ENCODE assay signal across 13 cellular contexts in the genomic region with DNA sequence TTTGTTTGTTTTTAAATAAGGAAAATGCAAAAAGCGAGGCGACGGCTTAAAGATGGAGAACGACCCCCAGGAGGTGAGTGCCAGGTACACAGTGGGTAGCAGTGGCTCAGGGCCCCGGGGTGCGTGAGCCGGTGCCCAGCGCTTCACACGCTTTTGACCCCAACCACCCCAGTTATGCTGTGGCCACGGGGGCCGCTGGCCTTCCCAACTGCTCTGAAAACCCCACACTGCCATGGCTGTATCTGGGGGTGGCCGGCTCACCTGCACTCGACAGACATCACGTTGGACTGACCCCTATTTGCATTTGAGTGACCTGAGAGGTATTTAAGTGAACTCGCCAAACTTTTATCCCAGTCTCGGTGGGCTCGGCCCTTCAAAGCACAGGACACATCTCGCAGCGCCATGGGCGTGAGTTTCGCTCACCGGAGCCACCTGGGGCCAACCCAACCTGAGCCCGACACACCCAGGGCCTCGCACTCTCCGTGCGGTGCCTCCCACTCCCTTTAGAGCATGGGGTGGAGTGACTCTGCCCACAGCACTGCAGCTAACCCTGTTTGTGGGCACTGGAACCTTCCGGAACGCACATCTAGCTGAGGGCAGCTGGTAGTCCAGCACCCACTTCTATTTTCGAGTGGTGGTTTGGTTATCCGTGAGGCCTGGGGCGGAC. TPM values are rescaled to one million over a fixed set of nuclear protein-coding genes. Genes with fewer than 3 reads are reported as not detected.
DNase-seq lines count a peak whose midpoint lies in the region; ATAC-seq, FAIRE-seq and TF ChIP-seq lines count a peak whose summit lies in the region.
"Had no signal": no experiment of that assay in that cellular context is flagged by ENCODE, and none has a peak within 500 bp of the region (broad histone marks: within the 10 kb centered on the region; RNA-seq: fewer than 3 reads in every experiment).

No MANE protein-coding gene starts in this region.

- H3K79me1 ChIP-seq in H1 (ENCODE audit: low read depth, low read length): peaks cover 4% of the 10 kb centered on the region; the same call in 1 of the 2 replicates

- no peak overlapping the region for H3K23ac ChIP-seq in H1 (ENCODE audit: insufficient read length)

- H3K27me3 ChIP-seq in left ventricle myocardium inferior (ENCODE audit: low read depth): no peaks in the 10 kb centered on the region
- no peaks in the 10 kb centered on the region for H3K27me3 ChIP-seq in right atrium auricular region
- H3K27me3 ChIP-seq in H1 (replicated peaks in 1 of 4; ENCODE audit: control insufficient read depth in 3 of 4, extremely low read depth in 1 of 4, insufficient read depth in 3 of 4, low read length in 3 of 4): no peaks in the 10 kb centered on the region
- H3K27me3 ChIP-seq: BLaER1 treated with 17β-estradiol and CSF1 and Interleukin-3, amounts not matched to agents 10 nM and 100 nM had no signal

- H2AK5ac ChIP-seq in H1 (ENCODE audit: low read depth, low read length): no peak overlapping the region

- no peaks in the 10 kb centered on the region for H3K23me2 ChIP-seq in H1 (ENCODE audit: low read depth, low read length)

- TF ChIP-seq CTCF in left ventricle myocardium inferior (IDR thresholded peaks at IDR 0.05; ENCODE audit: borderline replicate concordance): no peak
- TF ChIP-seq CTCF in right atrium auricular region (IDR thresholded peaks at IDR 0.05): no peak
- TF ChIP-seq CTCF in H1 (IDR thresholded peaks at IDR 0.05; ENCODE audit: control extremely low read depth in 1 of 3, insufficient read depth in 1 of 3, low read depth in 1 of 3, low read length in 3 of 3): no peak

- H3K4me1 Mint-ChIP-seq in stimulated activated naive B cell treated with anti-CD40 and anti-IgM and Interleukin-4, amounts not matched to agents 10 μg/mL and 1 μg/mL and 100 μg/mL, for 72 hours: no peaks in the 10 kb centered on the region
- H3K4me1 Mint-ChIP-seq in activated CD8-positive, alpha-beta memory T cell treated with anti-CD3 and anti-CD28 coated beads, Interleukin-2, amount 10 ng/mL, durations not matched to agents 7 days and 5 days: no peaks in the 10 kb centered on the region
- H3K4me1 Mint-ChIP-seq: CD4-positive, CD25-positive, alpha-beta regulatory T cell had no signal

- peaks cover 45 to 47% of the 10 kb centered on the region in 2 donors for H3K36me3 Mint-ChIP-seq in stimulated activated naive B cell treated with anti-CD40 and anti-IgM and Interleukin-4, amounts not matched to agents 10 μg/mL and 1 μg/mL and 100 μg/mL, for 72 hours
- peaks cover 2% of the 10 kb centered on the region for H3K36me3 Mint-ChIP-seq in activated CD8-positive, alpha-beta memory T cell treated with anti-CD3 and anti-CD28 coated beads, Interleukin-2, amount 10 ng/mL, durations not matched to agents 7 days and 5 days

- no peaks in the 10 kb centered on the region for H3K27me3 Mint-ChIP-seq in stimulated activated naive B cell treated with anti-CD40 and anti-IgM and Interleukin-4, amounts not matched to agents 10 μg/mL and 1 μg/mL and 100 μg/mL, for 72 hours
- H3K27me3 Mint-ChIP-seq in activated CD8-positive, alpha-beta memory T cell treated with anti-CD3 and anti-CD28 coated beads, Interleukin-2, amount 10 ng/mL, durations not matched to agents 7 days and 5 days: no peaks in the 10 kb centered on the region
- H3K27me3 Mint-ChIP-seq: CD4-positive, CD25-positive, alpha-beta regulatory T cell had no signal

- H2BK20ac ChIP-seq in H1 (ENCODE audit: low read length): no peak overlapping the region

- H3K4ac ChIP-seq in H1 (replicated peaks; ENCODE audit: insufficient read length, low read depth, low read length): no peak overlapping the region

- no peak for FAIRE-seq in H1 (lab: Jason Lieb, UNC)
- FAIRE-seq: GM18507 had no signal

- H4K91ac ChIP-seq in H1 (replicated peaks; ENCODE audit: insufficient read length, low read length): no peak overlapping the region

- no peaks in the 10 kb centered on the region for H3K9me3 Mint-ChIP-seq in stimulated activated naive B cell treated with anti-CD40 and anti-IgM and Interleukin-4, amounts not matched to agents 10 μg/mL and 1 μg/mL and 100 μg/mL, for 72 hours
- H3K9me3 Mint-ChIP-seq in activated CD8-positive, alpha-beta memory T cell treated with anti-CD3 and anti-CD28 coated beads, Interleukin-2, amount 10 ng/mL, durations not matched to agents 7 days and 5 days (ENCODE audit: low read depth): no peaks in the 10 kb centered on the region
- H3K9me3 Mint-ChIP-seq: CD4-positive, CD25-positive, alpha-beta regulatory T cell had no signal

- H3K9me3 ChIP-seq in left ventricle myocardium inferior (replicated peaks) (no peaks in the 10 kb centered on the region), right atrium auricular region (no peaks in the 10 kb centered on the region), H1 (ENCODE audit: insufficient read depth in 2 of 2, low read depth in 1 of 2, low read length in 1 of 2) (no peaks in the 10 kb centered on the region)
- H3K9me3 ChIP-seq: BLaER1 treated with 17β-estradiol and CSF1 and Interleukin-3, amounts not matched to agents 10 nM and 100 nM had no signal

- TF ChIP-seq POLR2A in H1 (IDR thresholded peaks at IDR 0.05; ENCODE audit: control extremely low read depth in 1 of 2, low read depth in 2 of 2, low read length in 2 of 2): no peak

- H3K9ac ChIP-seq in H1 (replicated peaks in 1 of 4; ENCODE audit: extremely low read depth in 1 of 4, low read depth in 3 of 4, low read length in 3 of 4): no peak overlapping the region
- H3K9ac ChIP-seq: BLaER1 treated with 17β-estradiol and CSF1 and Interleukin-3, amounts not matched to agents 10 nM and 100 nM; GM23248 had no signal

- H3K4me3 ChIP-seq in left ventricle myocardium inferior (no peak overlapping the region), right atrium auricular region (no peak overlapping the region), H1 (ENCODE audit: extremely low read depth in 1 of 4, insufficient read depth in 2 of 4, low read depth in 3 of 4, low read length in 4 of 4) (no peak overlapping the region)
- H3K4me3 ChIP-seq: BLaER1 treated with 17β-estradiol and CSF1 and Interleukin-3, amounts not matched to agents 10 nM and 100 nM; GM23248 had no signal

- CTCF ChIA-PET in H1 (lab: Charles Lee; ENCODE audit: partially characterized antibody): interaction anchor here (1.2 to 9.0 kb wide), 3 partner anchors 14 to 147 kb away, joined by 3 to 55 read pairs (median 3); a partner anchor contains a TSS
- CTCF ChIA-PET in activated CD8-positive, alpha-beta memory T cell treated with anti-CD3 and anti-CD28 coated beads, Interleukin-2, amount 10 ng/mL, durations not matched to agents 7 days and 5 days (lab: Charles Lee): no interaction called here

- no peak overlapping the region for H2AFZ ChIP-seq in H1 (ENCODE audit: low read length)
- H2AFZ ChIP-seq: GM23248 had no signal

- no peak overlapping the region for H2BK120ac ChIP-seq in H1 (replicated peaks; ENCODE audit: low read depth, low read length)

- peaks cover 86% of the 10 kb centered on the region for H3K36me3 ChIP-seq in left ventricle myocardium inferior
- H3K36me3 ChIP-seq in right atrium auricular region: peaks cover 73% of the 10 kb centered on the region
- peaks cover 17 to 59% (median 45%) of the 10 kb centered on the region in 4 experiments for H3K36me3 ChIP-seq in H1 (ENCODE audit: control insufficient read depth in 2 of 4, insufficient read depth in 4 of 4, low read length in 3 of 4)

- H3K4me2 ChIP-seq in H1 (ENCODE audit: insufficient read depth in 1 of 2, low read depth in 2 of 2, low read length in 2 of 2): no peak overlapping the region
- H3K4me2 ChIP-seq: BLaER1 treated with 17β-estradiol and CSF1 and Interleukin-3, amounts not matched to agents 10 nM and 100 nM had no signal

- no peak overlapping the region for H3K14ac ChIP-seq in H1 (ENCODE audit: insufficient read length)

- H4K5ac ChIP-seq in H1 (ENCODE audit: insufficient read length, low read depth, low read length): no peak overlapping the region

- 93% methylated on average over 29 of the region's 31 CpGs; no CpG with 5 or more reads in 1 of the 2 experiments for WGBS in H1 (ENCODE audit: extremely low coverage in 1 of 2, insufficient coverage in 1 of 2, insufficient read length in 1 of 2, insufficient replicate concordance in 2 of 2, low coverage in 1 of 2, low lambda C conversion rate in 2 of 2, missing lambda C conversion rate in 1 of 2), 2 experiments

- DNase-seq in left ventricle myocardium inferior (peak; percentile 4), right atrium auricular region (ENCODE audit: low spot score) (no peak), H1 (ENCODE audit: low read depth in 1 of 2, low spot score in 2 of 2) (no peak)
- DNase-seq in stimulated activated naive B cell treated with anti-CD40 and anti-IgM and Interleukin-4, amounts not matched to agents 10 μg/mL and 1 μg/mL and 100 μg/mL, for 72 hours: no peak
- DNase-seq in activated CD8-positive, alpha-beta memory T cell treated with anti-CD3 and anti-CD28 coated beads, Interleukin-2, amount 10 ng/mL, durations not matched to agents 7 days and 5 days: no peak
- DNase-seq: ACHN; CD4-positive, CD25-positive, alpha-beta regulatory T cell; DMS53; GM23248; H7 had no signal

- no peak overlapping the region for H3K27ac ChIP-seq in left ventricle myocardium inferior (replicated peaks)
- H3K27ac ChIP-seq in right atrium auricular region: no peak overlapping the region
- H3K27ac ChIP-seq in H1 (ENCODE audit: low read depth, low read length): no peak overlapping the region
- H3K27ac ChIP-seq: BLaER1 treated with 17β-estradiol and CSF1 and Interleukin-3, amounts not matched to agents 10 nM and 100 nM; GM23248; HL-60 had no signal

- H2BK12ac ChIP-seq in H1 (ENCODE audit: low read depth, low read length): no peak overlapping the region

- no peaks in the 10 kb centered on the region for H3K79me2 ChIP-seq in H1 (ENCODE audit: control insufficient read depth in 1 of 2, insufficient read depth in 2 of 2, low read length in 2 of 2)

- no peak overlapping the region for H3K56ac ChIP-seq in H1 (replicated peaks; ENCODE audit: insufficient read length, low read depth, low read length)

- H4K20me1 ChIP-seq in H1 (replicated peaks in 1 of 2; ENCODE audit: control insufficient read depth in 1 of 2, insufficient read depth in 2 of 2, low read length in 2 of 2): peaks cover 5 to 29% of the 10 kb centered on the region in 2 experiments

- H3K18ac ChIP-seq in H1 (ENCODE audit: extremely low read depth, low read length): no peak overlapping the region

- intact Hi-C loops in left ventricle myocardium inferior (cut with micrococcal nuclease): no loop called here

- no peak for ATAC-seq in stimulated activated naive B cell treated with anti-CD40 and anti-IgM and Interleukin-4, amounts not matched to agents 10 μg/mL and 1 μg/mL and 100 μg/mL, for 72 hours (replicated peaks)
- ATAC-seq in activated CD8-positive, alpha-beta memory T cell treated with anti-CD3 and anti-CD28 coated beads, Interleukin-2, amount 10 ng/mL, durations not matched to agents 7 days and 5 days: no peak

- peak overlapping the region; percentile 44; the same call in 1 of the 2 replicates for H2BK5ac ChIP-seq in H1 (ENCODE audit: low read depth, low read length)

- peak overlapping the region; percentile 47 for H3K27ac Mint-ChIP-seq in stimulated activated naive B cell treated with anti-CD40 and anti-IgM and Interleukin-4, amounts not matched to agents 10 μg/mL and 1 μg/mL and 100 μg/mL, for 72 hours
- H3K27ac Mint-ChIP-seq in activated CD8-positive, alpha-beta memory T cell treated with anti-CD3 and anti-CD28 coated beads, Interleukin-2, amount 10 ng/mL, durations not matched to agents 7 days and 5 days: no peak overlapping the region
- H3K27ac Mint-ChIP-seq: CD4-positive, CD25-positive, alpha-beta regulatory T cell had no signal

- H3K4me1 ChIP-seq in left ventricle myocardium inferior (no peaks in the 10 kb centered on the region), right atrium auricular region (no peaks in the 10 kb centered on the region), H1 (replicated peaks in 1 of 4; ENCODE audit: control insufficient read depth in 3 of 4, insufficient read depth in 4 of 4, low read length in 3 of 4) (no peaks in the 10 kb centered on the region; a peak in 1 of 7 replicates)
- H3K4me1 ChIP-seq: BLaER1 treated with 17β-estradiol and CSF1 and Interleukin-3, amounts not matched to agents 10 nM and 100 nM had no signal

- no peak overlapping the region for H2BK15ac ChIP-seq in H1 (ENCODE audit: low read length)

- no peak for TF ChIP-seq EP300 in H1 (IDR thresholded peaks at IDR 0.05; ENCODE audit: borderline replicate concordance in 1 of 2, low read depth in 2 of 2, low read length in 2 of 2)

- POLR2A ChIA-PET in H1 (lab: Charles Lee; ENCODE audit: partially characterized antibody): interaction anchor here (0.7 to 20.5 kb wide), 4 partner anchors 20 to 29 kb away, joined by 3 to 248 read pairs (median 3); a partner anchor contains a TSS

- H4K8ac ChIP-seq in H1 (ENCODE audit: extremely low read depth, insufficient read depth, low read length): no peak overlapping the region; the same call in 1 of the 2 replicates

- H3K4me3 Mint-ChIP-seq in stimulated activated naive B cell treated with anti-CD40 and anti-IgM and Interleukin-4, amounts not matched to agents 10 μg/mL and 1 μg/mL and 100 μg/mL, for 72 hours: no peak overlapping the region
- no peak overlapping the region for H3K4me3 Mint-ChIP-seq in activated CD8-positive, alpha-beta memory T cell treated with anti-CD3 and anti-CD28 coated beads, Interleukin-2, amount 10 ng/mL, durations not matched to agents 7 days and 5 days
- H3K4me3 Mint-ChIP-seq: CD4-positive, CD25-positive, alpha-beta regulatory T cell had no signal

- TF ChIP-seq RAD21 in H1 (IDR thresholded peaks at IDR 0.05 in 1 of 2, conservative IDR thresholded peaks at IDR 0.05 in 1 of 2; ENCODE audit: low read depth in 2 of 2, low read length in 2 of 2): no peak

RNA-seq across cellular contexts. Expression of a gene that starts 13.7 kb away (rescaled TPM):
- total RNA-seq in left ventricle myocardium inferior: 7.7 TPM
- 1 to 10 TPM; 2.7 to 3.0 TPM for total RNA-seq in right atrium auricular region
- 0.86 and 0.97 TPM in 2 replicates for total RNA-seq in H1 (2021; fragmentation: NEBNext Ultra II Directional; extraction: Animal tissue kit (Norgen Biotek cat#: 25700))
- polyA plus RNA-seq in H1 (2011; rRNA removed): 0.12 and 0.33 TPM in 2 replicates
- polyA plus RNA-seq in H1 (2011; cell fraction: cytosol; rRNA removed): 0.45 TPM
- polyA plus RNA-seq in H1 (2011; cell fraction: nucleus; rRNA removed): 2.4 TPM
- 0.47 to 1.1 TPM (median 0.87 TPM) in 4 replicates for polyA plus RNA-seq in H1 (2012, experiment 1 of 2)
- 0.31 TPM for polyA plus RNA-seq in H1 (2012, experiment 2 of 2)
- 0.26 TPM for polyA plus RNA-seq in H1 (2013, experiment 1 of 2)
- polyA plus RNA-seq in H1 (2013, experiment 2 of 2): 0.26 TPM
- polyA minus RNA-seq in H1 (2011; rRNA and poly(A)+ RNA removed): 0.02 and 0.03 TPM in 2 replicates
- polyA minus RNA-seq in H1 (2011; cell fraction: cytosol; rRNA and poly(A)+ RNA removed): not detected
- 0.80 TPM for polyA minus RNA-seq in H1 (2011; cell fraction: nucleus; rRNA and poly(A)+ RNA removed)
- total RNA-seq in activated CD8-positive, alpha-beta memory T cell treated with anti-CD3 and anti-CD28 coated beads, Interleukin-2, amount 10 ng/mL, durations not matched to agents 7 days and 5 days: 1 to 10 TPM; 3.9 to 4.4 TPM

RNA-seq across cellular contexts. Expression of a gene that starts 20.6 kb away (rescaled TPM):
- total RNA-seq in left ventricle myocardium inferior (349 TPM), right atrium auricular region (100 to 1,000 TPM; 140 to 154 TPM)
- 109 and 111 TPM in 2 replicates for total RNA-seq in H1 (2021; fragmentation: NEBNext Ultra II Directional; extraction: Animal tissue kit (Norgen Biotek cat#: 25700))
- polyA plus RNA-seq in H1 (2011; rRNA removed): 226 and 246 TPM in 2 replicates
- polyA plus RNA-seq in H1 (2011; cell fraction: cytosol; rRNA removed): 187 TPM
- polyA plus RNA-seq in H1 (2011; cell fraction: nucleus; rRNA removed): 299 TPM
- polyA plus RNA-seq in H1 (2012, experiment 1 of 2): 83.0 to 153 TPM (median 142 TPM) in 4 replicates
- 164 TPM for polyA plus RNA-seq in H1 (2012, experiment 2 of 2)
- polyA plus RNA-seq in H1 (2013, experiment 1 of 2): 122 TPM
- 112 TPM for polyA plus RNA-seq in H1 (2013, experiment 2 of 2)
- 13.8 and 14.5 TPM in 2 replicates for polyA minus RNA-seq in H1 (2011; rRNA and poly(A)+ RNA removed)
- polyA minus RNA-seq in H1 (2011; cell fraction: cytosol; rRNA and poly(A)+ RNA removed): 33.1 TPM
- 44.8 TPM for polyA minus RNA-seq in H1 (2011; cell fraction: nucleus; rRNA and poly(A)+ RNA removed)
- total RNA-seq in activated CD8-positive, alpha-beta memory T cell treated with anti-CD3 and anti-CD28 coated beads, Interleukin-2, amount 10 ng/mL, durations not matched to agents 7 days and 5 days: 100 to 1,000 TPM in 1 of 2 experiments, 10 to 100 TPM in 1; 96.8 to 116 TPM

RNA-seq across cellular contexts. Expression of a gene that starts 20.9 kb away (rescaled TPM):
- total RNA-seq in left ventricle myocardium inferior (64.1 TPM), right atrium auricular region (10 to 100 TPM; 48.4 to 61.7 TPM)
- total RNA-seq in H1 (2021; fragmentation: NEBNext Ultra II Directional; extraction: Animal tissue kit (Norgen Biotek cat#: 25700)): 129 and 130 TPM in 2 replicates
- 70.1 and 98.6 TPM in 2 replicates for polyA plus RNA-seq in H1 (2011; rRNA removed)
- polyA plus RNA-seq in H1 (2011; cell fraction: cytosol; rRNA removed): 87.7 TPM
- polyA plus RNA-seq in H1 (2011; cell fraction: nucleus; rRNA removed): 257 TPM
- 109 to 142 TPM (median 126 TPM) in 4 replicates for polyA plus RNA-seq in H1 (2012, experiment 1 of 2)
- 170 TPM for polyA plus RNA-seq in H1 (2012, experiment 2 of 2)
- polyA plus RNA-seq in H1 (2013, experiment 1 of 2): 86.2 TPM
- 82.0 TPM for polyA plus RNA-seq in H1 (2013, experiment 2 of 2)
- polyA minus RNA-seq in H1 (2011; rRNA and poly(A)+ RNA removed): 61.8 and 85.2 TPM in 2 replicates
- polyA minus RNA-seq in H1 (2011; cell fraction: cytosol; rRNA and poly(A)+ RNA removed): 49.0 TPM
- 101 TPM for polyA minus RNA-seq in H1 (2011; cell fraction: nucleus; rRNA and poly(A)+ RNA removed)
- total RNA-seq in activated CD8-positive, alpha-beta memory T cell treated with anti-CD3 and anti-CD28 coated beads, Interleukin-2, amount 10 ng/mL, durations not matched to agents 7 days and 5 days: 100 to 1,000 TPM; 113 to 123 TPM

RNA-seq across cellular contexts. Expression of a gene that starts 23.5 kb away (rescaled TPM):
- total RNA-seq in left ventricle myocardium inferior (13.4 TPM), right atrium auricular region (1 to 10 TPM; 1.7 to 2.0 TPM)
- 4.5 TPM in 2 replicates for total RNA-seq in H1 (2021; fragmentation: NEBNext Ultra II Directional; extraction: Animal tissue kit (Norgen Biotek cat#: 25700))
- 3.1 and 6.6 TPM in 2 replicates for polyA plus RNA-seq in H1 (2011; rRNA removed)
- polyA plus RNA-seq in H1 (2011; cell fraction: cytosol; rRNA removed): 3.9 TPM
- 56.5 TPM for polyA plus RNA-seq in H1 (2011; cell fraction: nucleus; rRNA removed)
- polyA plus RNA-seq in H1 (2012, experiment 1 of 2): 2.7 to 5.8 TPM (median 5.6 TPM) in 4 replicates
- polyA plus RNA-seq in H1 (2012, experiment 2 of 2): 2.0 TPM
- polyA plus RNA-seq in H1 (2013, experiment 1 of 2): 1.5 TPM
- 1.3 TPM for polyA plus RNA-seq in H1 (2013, experiment 2 of 2)
- polyA minus RNA-seq in H1 (2011; rRNA and poly(A)+ RNA removed): 0.51 and 0.69 TPM in 2 replicates
- polyA minus RNA-seq in H1 (2011; cell fraction: cytosol; rRNA and poly(A)+ RNA removed): 1.4 TPM
- polyA minus RNA-seq in H1 (2011; cell fraction: nucleus; rRNA and poly(A)+ RNA removed): 8.0 TPM
- total RNA-seq in activated CD8-positive, alpha-beta memory T cell treated with anti-CD3 and anti-CD28 coated beads, Interleukin-2, amount 10 ng/mL, durations not matched to agents 7 days and 5 days: 10 to 100 TPM; 13.4 to 15.5 TPM

RNA-seq across cellular contexts. Expression of a gene that starts 32.5 kb away (rescaled TPM):
- total RNA-seq in left ventricle myocardium inferior (2.1 TPM), right atrium auricular region (1 to 10 TPM; 2.3 to 2.5 TPM)
- total RNA-seq in H1 (2021; fragmentation: NEBNext Ultra II Directional; extraction: Animal tissue kit (Norgen Biotek cat#: 25700)): 0.78 and 1.6 TPM in 2 replicates
- polyA plus RNA-seq in H1 (2011; rRNA removed): 0.51 and 1.1 TPM in 2 replicates
- polyA plus RNA-seq in H1 (2011; cell fraction: cytosol; rRNA removed): 1.8 TPM
- 9.9 TPM for polyA plus RNA-seq in H1 (2011; cell fraction: nucleus; rRNA removed)
- 2.0 to 2.4 TPM (median 2.2 TPM) in 4 replicates for polyA plus RNA-seq in H1 (2012, experiment 1 of 2)
- polyA plus RNA-seq in H1 (2012, experiment 2 of 2): 0.16 TPM
- 0.91 TPM for polyA plus RNA-seq in H1 (2013, experiment 1 of 2)
- polyA plus RNA-seq in H1 (2013, experiment 2 of 2): 1.4 TPM
- polyA minus RNA-seq in H1 (2011; rRNA and poly(A)+ RNA removed): 0.44 and 0.59 TPM in 2 replicates
- not detected for polyA minus RNA-seq in H1 (2011; cell fraction: cytosol; rRNA and poly(A)+ RNA removed)
- polyA minus RNA-seq in H1 (2011; cell fraction: nucleus; rRNA and poly(A)+ RNA removed): 1.4 TPM
- under 1 TPM; 0.26 to 0.91 TPM for total RNA-seq in activated CD8-positive, alpha-beta memory T cell treated with anti-CD3 and anti-CD28 coated beads, Interleukin-2, amount 10 ng/mL, durations not matched to agents 7 days and 5 days
